In the genomic region with DNA sequence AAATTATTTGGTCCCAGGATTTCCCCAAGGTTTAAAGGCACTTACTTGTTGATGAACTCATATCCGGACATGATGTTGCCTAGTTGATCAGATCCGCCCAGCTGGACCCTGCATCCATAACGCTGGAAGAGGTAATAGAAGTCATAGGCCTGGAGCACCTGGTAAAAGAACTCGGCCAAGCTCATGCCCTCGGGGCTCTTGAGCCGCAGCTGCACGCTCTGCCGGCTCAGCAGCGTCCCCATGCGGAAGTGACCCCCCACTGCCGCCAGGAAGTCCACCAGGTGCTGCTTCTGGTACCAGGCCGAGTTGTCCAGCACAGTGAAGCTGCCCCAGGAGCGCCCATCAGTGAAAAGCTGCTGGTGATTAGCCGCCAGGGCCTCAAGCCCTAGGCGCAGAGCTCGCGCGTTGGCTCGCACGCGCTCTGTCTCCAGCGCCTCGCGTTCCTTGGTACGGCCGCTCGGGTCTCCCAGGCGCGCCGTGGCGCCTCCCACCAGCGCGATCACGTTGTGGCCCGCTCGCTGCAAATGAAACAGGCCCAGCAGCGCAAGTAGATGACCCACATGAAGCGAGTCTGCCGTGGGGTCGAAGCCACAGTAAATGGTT, we compare ENCODE assay signal across 8 cellular contexts. TPM values are rescaled to one million over a fixed set of nuclear protein-coding genes. Genes with fewer than 3 reads are reported as not detected.
DNase-seq lines count a peak whose midpoint lies in the region; ATAC-seq and TF ChIP-seq lines count a peak whose summit lies in the region.

No MANE protein-coding gene starts in this region.

- peak overlapping the region; percentile 55 for H2BK5ac ChIP-seq in H9 (ENCODE audit: insufficient read length, low read length)

- H3K79me2 ChIP-seq in H9 (ENCODE audit: insufficient read depth, low read length) = no peaks in the 10 kb centered on the region

- H3K4ac ChIP-seq in H9 (ENCODE audit: low read depth, low read length) = peak overlapping the region; percentile 55; the same call in 1 of the 2 replicates

- peak overlapping the region; percentile 90 for H4K5ac ChIP-seq in H9 (ENCODE audit: insufficient read length, low read depth, low read length)

- no peaks in the 10 kb centered on the region for H3K9me3 ChIP-seq in H9 (ENCODE audit: control insufficient read depth, low read depth, low read length)
- no peaks in the 10 kb centered on the region for H3K9me3 ChIP-seq in upper lobe of right lung

- no CpG with 5 or more reads among the region's 40 CpGs for WGBS in H9 (ENCODE audit: extremely low coverage, insufficient read length, low lambda C conversion rate)

- no peak overlapping the region for H2BK15ac ChIP-seq in H9 (ENCODE audit: low read depth, low read length)

- H3K14ac ChIP-seq in H9 (ENCODE audit: insufficient read depth, low read length) = peak overlapping the region; percentile 92

- H4K8ac ChIP-seq in H9 (replicated peaks; ENCODE audit: insufficient read length, low read depth, low read length) = peak overlapping the region; percentile 87

- H3K27ac ChIP-seq in H9 (ENCODE audit: insufficient read length, low read depth, low read length) = no peak overlapping the region
- H3K27ac ChIP-seq in upper lobe of right lung = peak overlapping the region; percentile 87

- H3K9ac ChIP-seq in H9 (ENCODE audit: extremely low read depth, insufficient read length, low read length) = peak overlapping the region; percentile 91

- no peaks in the 10 kb centered on the region for H3K27me3 ChIP-seq in H9 (ENCODE audit: insufficient read depth, low read length)
- no peaks in the 10 kb centered on the region for H3K27me3 ChIP-seq in upper lobe of right lung

- ATAC-seq in SK-N-SH treated with all-trans-retinoic acid at 6 μM for 48 hours (peak; percentile 73), upper lobe of right lung (peak; percentile 89)

- peaks cover 9% of the 10 kb centered on the region for H3K23me2 ChIP-seq in H9 (ENCODE audit: insufficient read length, low read depth, low read length, poor library complexity, severe bottlenecking)

- DNase-seq in GM03348 (ENCODE audit: low spot score) = peak; percentile 70
- peak; percentile 96 for DNase-seq in H9
- DNase-seq in LoVo (ENCODE audit: low spot score) = peak; percentile 93
- peak; percentile 78 for DNase-seq in activated naive CD8-positive, alpha-beta T cell treated with anti-CD3 and anti-CD28 coated beads for 36 hours
- DNase-seq in cardiac septum (ENCODE audit: low spot score) = peak; percentile 85
- peak; percentile 44 to 93 (median 58) for DNase-seq in posterior cingulate gyrus
- peak; percentile 90 for DNase-seq in upper lobe of right lung

- peak overlapping the region; percentile 91 to 94 for H3K4me3 Mint-ChIP-seq in H9
- H3K4me3 Mint-ChIP-seq in activated naive CD8-positive, alpha-beta T cell treated with anti-CD3 and anti-CD28 coated beads for 36 hours = peak overlapping the region; percentile 89

- H3K18ac ChIP-seq in H9 (ENCODE audit: insufficient read length, low read depth, low read length) = peak overlapping the region; percentile 81

- no peaks in the 10 kb centered on the region for H4K20me1 ChIP-seq in H9 (ENCODE audit: control insufficient read depth, insufficient read depth, insufficient read length)

- peaks cover 36% of the 10 kb centered on the region for H3K36me3 ChIP-seq in upper lobe of right lung

- H4K91ac ChIP-seq in H9 (ENCODE audit: insufficient read length, low read depth, low read length) = no peak overlapping the region

- intact Hi-C loops in cardiac septum (cut with DNase I) (loop anchor here (1.0 to 10.0 kb wide), 3 partner anchors 76 to 850 kb away; partner anchors contain the start of gene DNM1L), posterior cingulate gyrus (cut with DNase I) (loop anchor here (2.0 kb wide), 1 partner anchor 76 kb away; the partner anchor contains the start of gene DNM1L), upper lobe of right lung (cut with DNase I) (no loop called here)

- H3K4me2 ChIP-seq in H9 (ENCODE audit: insufficient read depth, insufficient read length, low read length) = peak overlapping the region; percentile 90

- H2AK5ac ChIP-seq in H9 (ENCODE audit: insufficient read length, low read length) = no peak overlapping the region

- no peaks in the 10 kb centered on the region for H3K9me3 Mint-ChIP-seq in H9
- no peaks in the 10 kb centered on the region for H3K9me3 Mint-ChIP-seq in activated naive CD8-positive, alpha-beta T cell treated with anti-CD3 and anti-CD28 coated beads for 36 hours

- no peak overlapping the region for H2AFZ ChIP-seq in H9 (ENCODE audit: low read length)

- H3K23ac ChIP-seq in H9 (ENCODE audit: insufficient read length, low read depth, low read length) = no peak overlapping the region

- no peak overlapping the region for H2BK12ac ChIP-seq in H9 (ENCODE audit: insufficient read length, low read depth, low read length)

- H3K4me1 ChIP-seq in H9 (ENCODE audit: insufficient read depth, low read length) = peaks cover 2% of the 10 kb centered on the region; the same call in 1 of the 2 replicates
- peaks cover 14% of the 10 kb centered on the region for H3K4me1 ChIP-seq in upper lobe of right lung

- peaks cover 16% of the 10 kb centered on the region in 2 experiments for H3K4me1 Mint-ChIP-seq in H9
- H3K4me1 Mint-ChIP-seq in activated naive CD8-positive, alpha-beta T cell treated with anti-CD3 and anti-CD28 coated beads for 36 hours = peaks cover 20% of the 10 kb centered on the region

- peak; percentile 95 for TF ChIP-seq CTCF in H9 (conservative IDR thresholded peaks at IDR 0.05)
- peak; percentile 70 for TF ChIP-seq CTCF in upper lobe of right lung (IDR thresholded peaks at IDR 0.05)

- no peaks in the 10 kb centered on the region for H3K79me1 ChIP-seq in H9 (ENCODE audit: insufficient read depth, low read depth, low read length, poor library complexity, severe bottlenecking)

- H2BK120ac ChIP-seq in H9 (ENCODE audit: low read depth, low read length, poor library complexity, severe bottlenecking) = peak overlapping the region; percentile 30

- no peak overlapping the region for H3T11ph ChIP-seq in H9 (ENCODE audit: low read length)

- peak overlapping the region; percentile 93 for H3K4me3 ChIP-seq in upper lobe of right lung

- no peak overlapping the region for H2BK20ac ChIP-seq in H9 (ENCODE audit: low read depth, low read length, poor library complexity, severe bottlenecking)

- peaks cover 22 to 40% (median 35%) of the 10 kb centered on the region in 3 experiments; a peak in 6 of 7 replicates for H3K36me3 Mint-ChIP-seq in H9 (ENCODE audit: insufficient read depth in 1 of 3, low read depth in 3 of 3)
- peaks cover 15% of the 10 kb centered on the region for H3K36me3 Mint-ChIP-seq in activated naive CD8-positive, alpha-beta T cell treated with anti-CD3 and anti-CD28 coated beads for 36 hours

- H3K27ac Mint-ChIP-seq in H9 = peak overlapping the region; percentile 97 to 99 (median 99)
- peak overlapping the region; percentile 87 for H3K27ac Mint-ChIP-seq in activated naive CD8-positive, alpha-beta T cell treated with anti-CD3 and anti-CD28 coated beads for 36 hours

- H3K56ac ChIP-seq in H9 (ENCODE audit: insufficient read length, low read depth, low read length) = no peak overlapping the region

- peaks cover 2% of the 10 kb centered on the region; the same call in 1 of the 2 replicates for H3K27me3 Mint-ChIP-seq in H9 (ENCODE audit: low read depth)
- H3K27me3 Mint-ChIP-seq in activated naive CD8-positive, alpha-beta T cell treated with anti-CD3 and anti-CD28 coated beads for 36 hours = no peaks in the 10 kb centered on the region

TF ChIP-seq in SK-N-SH treated with all-trans-retinoic acid at 6 μM for 48 hours, 23 proteins besides CTCF, POLR2A, EP300 and RAD21 (continues in another document):
- TF ChIP-seq POU6F1 (CRISPR knock-in tag; IDR thresholded peaks at IDR 0.05; ENCODE audit: borderline replicate concordance, low read depth) = no peak
- no peak for TF ChIP-seq CSRNP3 (CRISPR knock-in tag; IDR thresholded peaks at IDR 0.05)
- no peak for TF ChIP-seq OSR1 (CRISPR knock-in tag; IDR thresholded peaks at IDR 0.05)
- TF ChIP-seq ISL1 (CRISPR knock-in tag; IDR thresholded peaks at IDR 0.05) = no peak; the same call in 1 of the 2 replicates
- no peak for TF ChIP-seq ZNF70 (CRISPR knock-in tag; IDR thresholded peaks at IDR 0.05)
- no peak for TF ChIP-seq ZNF565 (CRISPR knock-in tag; conservative IDR thresholded peaks at IDR 0.05; ENCODE audit: low read depth)
- no peak for TF ChIP-seq ESRRG (CRISPR knock-in tag; IDR thresholded peaks at IDR 0.05)
- TF ChIP-seq BACH2 (CRISPR knock-in tag; IDR thresholded peaks at IDR 0.05; ENCODE audit: borderline replicate concordance) = no peak
- TF ChIP-seq CSDC2 (CRISPR knock-in tag; IDR thresholded peaks at IDR 0.05) = no peak
- no peak for TF ChIP-seq ZC3H10 (CRISPR knock-in tag; IDR thresholded peaks at IDR 0.05)

RNA-seq across cellular contexts. Expression of gene YARS2, which starts 0.5 kb away (rescaled TPM):
- 41.4 and 44.5 TPM in 2 replicates for total RNA-seq in H9 (2021)
- 10 to 100 TPM; 38.3 to 41.0 TPM for total RNA-seq in activated naive CD8-positive, alpha-beta T cell treated with anti-CD3 and anti-CD28 coated beads for 36 hours
- 11.6 TPM for total RNA-seq in cardiac septum
- total RNA-seq in upper lobe of right lung = 10.9 TPM
